In the genomic region with DNA sequence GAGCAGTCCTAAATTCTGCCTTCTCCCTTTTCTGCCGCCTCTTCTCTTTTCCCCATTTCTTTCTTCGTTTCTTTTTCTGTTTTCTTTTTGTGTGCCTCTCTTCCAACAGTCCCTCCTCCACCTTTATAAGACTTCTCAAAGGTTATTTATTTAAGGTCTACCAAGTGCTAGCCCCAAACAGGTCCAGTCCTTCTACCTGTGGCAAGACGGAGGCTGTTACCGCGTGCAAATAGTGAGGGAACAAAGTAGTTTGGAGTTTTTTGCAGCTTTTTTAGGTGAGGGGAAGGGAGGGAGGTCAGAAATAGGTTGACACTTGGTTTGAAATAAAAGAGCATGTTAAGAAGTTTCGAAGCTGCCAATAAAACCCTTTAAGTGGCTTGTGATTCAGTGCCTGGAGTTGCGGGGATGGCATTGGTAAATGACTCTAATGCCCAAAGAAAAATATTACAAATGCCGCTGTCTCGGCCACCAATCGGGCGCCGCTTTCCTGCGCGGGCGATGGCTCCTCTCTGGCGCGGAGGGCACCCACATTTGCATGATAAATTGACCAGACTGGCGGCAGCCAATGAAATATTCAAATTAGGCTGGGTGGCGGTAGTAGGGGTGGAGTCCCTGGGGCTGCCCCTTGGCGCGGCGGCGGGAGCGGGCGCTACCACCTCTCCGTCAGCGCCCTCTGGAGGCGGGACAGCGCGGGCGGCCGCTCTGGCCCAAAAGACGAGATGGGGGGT, we compare ENCODE assay signal across 8 cellular contexts. TPM values are rescaled to one million over a fixed set of nuclear protein-coding genes. Genes with fewer than 3 reads are reported as not detected.
A peak's percentile ranks its signal among the peaks of the same experiment; 100 is the strongest.
DNase-seq lines count a peak whose midpoint lies in the region; ATAC-seq, FAIRE-seq and TF ChIP-seq lines count a peak whose summit lies in the region.

No MANE protein-coding gene starts in this region.

- peak overlapping the region in 2 of 7 donors; percentile 31 to 66 for H3K27ac Mint-ChIP-seq in CD4-positive, alpha-beta memory T cell

- ATAC-seq in HG02884 (IDR thresholded peaks at IDR 0.05; ENCODE audit: unreplicated experiment) (no peak), HG03095 (IDR thresholded peaks at IDR 0.05; ENCODE audit: unreplicated experiment) (no peak)

- FAIRE-seq in GM12892 (lab: Jason Lieb, UNC) = no peak

- H3K9me3 Mint-ChIP-seq in CD4-positive, alpha-beta memory T cell = peaks cover 0 to 3% (median 0%) of the 10 kb centered on the region in 8 donors

- no peak for TF ChIP-seq POLR2A in GM12892 (IDR thresholded peaks at IDR 0.05; ENCODE audit: low read depth, low read length)

- H3K36me3 ChIP-seq in CD4-positive, alpha-beta memory T cell (ENCODE audit: insufficient read depth, low read length) = no peaks in the 10 kb centered on the region
- H3K36me3 ChIP-seq in endocrine pancreas (ENCODE audit: control insufficient read depth, insufficient read depth, low read length) = no peaks in the 10 kb centered on the region
- no peaks in the 10 kb centered on the region for H3K36me3 ChIP-seq in neutrophil

- H3K27ac ChIP-seq in CD4-positive, alpha-beta memory T cell (ENCODE audit: low read depth, low read length) = no peak overlapping the region
- H3K27ac ChIP-seq in neutrophil = no peak overlapping the region

- peaks cover 43% of the 10 kb centered on the region for H3K4me1 ChIP-seq in CD4-positive, alpha-beta memory T cell (ENCODE audit: insufficient read depth, low read length)
- H3K4me1 ChIP-seq in endocrine pancreas (ENCODE audit: control insufficient read depth, insufficient read depth, low read length) (no peaks in the 10 kb centered on the region), neutrophil (ENCODE audit: control insufficient read depth in 1 of 2, insufficient read depth in 1 of 2, low read depth in 1 of 2, low read length in 1 of 2) (peaks cover 5 to 19% of the 10 kb centered on the region in 2 experiments)

- peak overlapping the region in 7 of 8 donors; percentile 31 to 64 (median 48) for H3K4me3 Mint-ChIP-seq in CD4-positive, alpha-beta memory T cell

- no peaks in the 10 kb centered on the region for H3K9me3 ChIP-seq in CD4-positive, alpha-beta memory T cell (ENCODE audit: control insufficient read depth in 1 of 2, low read length in 2 of 2)
- H3K9me3 ChIP-seq in endocrine pancreas (ENCODE audit: control insufficient read depth, low read length) = no peaks in the 10 kb centered on the region
- H3K9me3 ChIP-seq in neutrophil = no peaks in the 10 kb centered on the region

- peak; percentile 78 for TF ChIP-seq CTCF in neutrophil (IDR thresholded peaks at IDR 0.05)

- POLR2A ChIA-PET in CD4-positive, alpha-beta memory T cell (lab: Charles Lee; ENCODE audit: partially characterized antibody) = interaction anchor here (3.1 kb wide), 1 partner anchor 16 kb away, joined by 13 read pairs; no protein-coding TSS in a partner anchor

- intact Hi-C loops in CD4-positive, alpha-beta memory T cell (cut with micrococcal nuclease) = loop anchor here (1.0 to 10.0 kb wide), 3 partner anchors 246 to 868 kb away; no protein-coding TSS in a partner anchor

- peaks cover 34 to 53% (median 44%) of the 10 kb centered on the region in 4 donors for H3K4me1 Mint-ChIP-seq in CD4-positive, alpha-beta memory T cell

- no peak overlapping the region for H3K9ac ChIP-seq in endocrine pancreas (ENCODE audit: control insufficient read depth, insufficient read depth, low read length)

- DNase-seq in CD4-positive, alpha-beta memory T cell = peak; percentile 42 to 59 (median 43)
- DNase-seq in activated CD4-positive, alpha-beta T cell treated with anti-CD3 and anti-CD28 coated beads for 4 hours = peak; percentile 59 to 62
- DNase-seq in GM12892 (ENCODE audit: insufficient read length) (no peak), cerebellar cortex (ENCODE audit: low spot score) (no peak)

- H3K27me3 ChIP-seq in CD4-positive, alpha-beta memory T cell (ENCODE audit: insufficient read depth, low read length) = peaks cover 51% of the 10 kb centered on the region
- H3K27me3 ChIP-seq in endocrine pancreas (ENCODE audit: control insufficient read depth, insufficient read depth, low read length) = no peaks in the 10 kb centered on the region
- peaks cover 100% of the 10 kb centered on the region for H3K27me3 ChIP-seq in neutrophil

- peaks cover 55 to 68% of the 10 kb centered on the region in 2 donors for H3K27me3 Mint-ChIP-seq in CD4-positive, alpha-beta memory T cell

- H3K36me3 Mint-ChIP-seq in CD4-positive, alpha-beta memory T cell = no peaks in the 10 kb centered on the region

- no peak overlapping the region for H3K4me3 ChIP-seq in CD4-positive, alpha-beta memory T cell (ENCODE audit: low read length in 2 of 2)
- H3K4me3 ChIP-seq in endocrine pancreas (ENCODE audit: control insufficient read depth, insufficient read depth, low read length) (peak overlapping the region; percentile 22), neutrophil (ENCODE audit: low read depth in 1 of 2, low read length in 1 of 2) (no peak overlapping the region)

- CTCF ChIA-PET in CD4-positive, alpha-beta memory T cell (lab: Charles Lee; ENCODE audit: partially characterized antibody) = interaction anchor here (0.8 to 4.7 kb wide), 7 partner anchors 10 to 674 kb away, joined by 3 to 41 read pairs (median 3); no protein-coding TSS in a partner anchor

RNA-seq across cellular contexts. Expression of a gene that starts 7.5 kb away (rescaled TPM):
- total RNA-seq in CD4-positive, alpha-beta memory T cell = under 1 TPM; 0.28 to 0.44 TPM
- under 1 TPM; 0.24 to 0.57 TPM for polyA plus RNA-seq in CD4-positive, alpha-beta memory T cell
- polyA plus RNA-seq in GM12892 (2012; ENCODE audit: missing spikeins) = not detected

Comparison
In these comparisons a context has a peak if more than half of its experiments do, and no peak if none do; other contexts are left out.
1. DNase-seq: peak in CD4-positive, alpha-beta memory T cell (5 of 5) and activated CD4-positive, alpha-beta T cell treated with anti-CD3 and anti-CD28 coated beads for 4 hours (2 of 2); none in GM12892 (single experiment) and cerebellar cortex (single experiment).